Comparison of ENCODE assay signal across 11 cellular contexts in the genomic region with DNA sequence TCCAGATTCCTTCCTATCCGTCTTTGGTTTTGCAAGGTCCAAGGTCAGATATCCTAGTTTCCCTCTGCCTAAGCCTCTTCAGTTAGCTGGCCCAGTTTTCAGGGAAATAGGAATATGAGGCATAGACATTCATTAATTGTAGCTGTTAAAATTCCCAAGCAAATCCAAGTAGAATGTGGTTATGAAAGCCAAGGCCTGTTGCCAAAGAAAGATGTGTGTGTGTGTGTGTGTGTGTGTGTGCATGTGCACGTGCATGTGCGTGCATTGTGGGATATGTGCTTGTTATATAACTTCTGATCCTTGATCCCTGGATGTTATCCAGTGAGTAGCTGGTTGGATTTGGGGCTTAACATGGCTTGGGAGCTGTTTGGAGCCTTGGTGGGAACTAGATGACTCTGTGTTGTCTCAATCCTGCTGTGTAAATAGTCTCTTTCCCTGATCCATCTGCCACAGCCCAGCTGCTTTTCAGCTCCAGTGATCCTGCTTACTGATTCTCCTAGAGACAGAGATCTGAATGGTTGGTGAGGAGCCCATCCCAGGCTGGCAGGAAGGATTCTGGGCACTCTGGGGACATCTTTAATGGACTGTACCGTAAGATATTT.
DNase-seq lines count a peak whose midpoint lies in the region; ATAC-seq and TF ChIP-seq lines count a peak whose summit lies in the region.
"Had no signal": no experiment of that assay in that cellular context is flagged by ENCODE, and none has a peak within 500 bp of the region (broad histone marks: within the 10 kb centered on the region; RNA-seq: fewer than 3 reads in every experiment).

No MANE protein-coding gene starts in this region.

- H2BK120ac ChIP-seq in trophoblast cell (ENCODE audit: insufficient read depth, low read length, poor library complexity): peak overlapping the region; percentile 77

- peaks cover 2% of the 10 kb centered on the region for H3K79me2 ChIP-seq in trophoblast cell (ENCODE audit: control insufficient read depth, insufficient read depth, low read length, poor library complexity)

- no peaks in the 10 kb centered on the region for H3K9me3 ChIP-seq in trophoblast cell (ENCODE audit: insufficient read depth, low read depth, low read length)
- H3K9me3 ChIP-seq: thoracic aorta had no signal

- peaks cover 19% of the 10 kb centered on the region for H3K79me1 ChIP-seq in trophoblast cell (ENCODE audit: low read length)

- H3K4me2 ChIP-seq in trophoblast cell (ENCODE audit: low read length): no peak overlapping the region

- H2BK12ac ChIP-seq in trophoblast cell (ENCODE audit: low read length): peak overlapping the region; percentile 66

- H3K4me3 ChIP-seq in fibroblast of mammary gland (ENCODE audit: control insufficient read depth, low read depth, low read length): no peak overlapping the region
- no peak overlapping the region for H3K4me3 ChIP-seq in trophoblast cell (ENCODE audit: low read depth, low read length)
- H3K4me3 ChIP-seq: thoracic aorta had no signal

- peak overlapping the region; percentile 71 for H3K14ac ChIP-seq in trophoblast cell (ENCODE audit: low read length)

- DNase-seq in DMS153 (lab: John Stamatoyannopoulos, UW) (peak; percentile 68), NCI-H774 (lab: John Stamatoyannopoulos, UW) (peak; percentile 42), fibroblast of mammary gland (ENCODE audit: low read depth) (peak; percentile 82), trophoblast cell (no peak), EL (no peak), HK-2 (ENCODE audit: unreplicated experiment) (no peak)
- DNase-seq in stimulated activated CD4-positive, alpha-beta T cell treated with anti-CD3 and anti-CD28 coated beads, Interleukin-2, amount 100 ng/mL, for 24 hours: no peak
- DNase-seq: activated naive CD4-positive, alpha-beta T cell treated with anti-CD3 and anti-CD28 coated beads, Interleukin-2, amount 50 U/mL, for 16 hours; naive B cell had no signal

- H2BK5ac ChIP-seq in trophoblast cell (ENCODE audit: low read depth, low read length, poor library complexity): peak overlapping the region; percentile 67

- H3K4me1 ChIP-seq in trophoblast cell (ENCODE audit: control insufficient read depth in 1 of 2, insufficient read depth in 2 of 2, low read length in 2 of 2): peaks cover 24 to 39% of the 10 kb centered on the region in 2 experiments

- peak overlapping the region; percentile 78 for H4K8ac ChIP-seq in trophoblast cell (ENCODE audit: low read depth, low read length)

- H3K23ac ChIP-seq in trophoblast cell (ENCODE audit: low read length): no peak overlapping the region

- no peak overlapping the region for H4K12ac ChIP-seq in trophoblast cell (ENCODE audit: low read depth, low read length)

- no CpG with 5 or more reads among the region's 4 CpGs for WGBS in trophoblast cell (ENCODE audit: extremely low coverage, insufficient coverage, insufficient read length)

- peak overlapping the region; percentile 68 for H3K27ac ChIP-seq in trophoblast cell (ENCODE audit: low read depth, low read length)
- H3K27ac ChIP-seq: thoracic aorta had no signal

- H2AFZ ChIP-seq in trophoblast cell (ENCODE audit: insufficient read depth, low read length, poor library complexity): peak overlapping the region; percentile 5

- no peak overlapping the region for H3K18ac ChIP-seq in trophoblast cell (ENCODE audit: low read length)

- H3K9ac ChIP-seq in trophoblast cell (ENCODE audit: low read length): no peak overlapping the region

- no peaks in the 10 kb centered on the region for H3K27me3 ChIP-seq in trophoblast cell (ENCODE audit: insufficient read depth, low read length)

- H3K4ac ChIP-seq in trophoblast cell (ENCODE audit: low read depth, low read length): no peak overlapping the region

- no peak for TF ChIP-seq CTCF in fibroblast of mammary gland (conservative IDR thresholded peaks at IDR 0.05; ENCODE audit: control insufficient read depth, insufficient read depth, low read depth, low read length)

- H3K36me3 ChIP-seq in trophoblast cell (ENCODE audit: control insufficient read depth in 1 of 2, insufficient read depth in 2 of 2, low read length in 2 of 2): no peaks in the 10 kb centered on the region
- H3K36me3 ChIP-seq: thoracic aorta had no signal

- peak overlapping the region; percentile 21 for H2AK5ac ChIP-seq in trophoblast cell (ENCODE audit: low read length)

- ATAC-seq in HG02763 (IDR thresholded peaks at IDR 0.05; ENCODE audit: unreplicated experiment): no peak

- peak overlapping the region; percentile 84 for H4K91ac ChIP-seq in trophoblast cell (ENCODE audit: low read depth, low read length)

Comparison
In these comparisons a context has a peak if more than half of its experiments do, and no peak if none do; other contexts are left out.
1. DNase-seq: peak in DMS153 (single experiment), NCI-H774 (single experiment) and fibroblast of mammary gland (single experiment); none in trophoblast cell (0 of 2), stimulated activated CD4-positive, alpha-beta T cell treated with anti-CD3 and anti-CD28 coated beads, Interleukin-2, amount 100 ng/mL, for 24 hours (0 of 2), EL (single experiment) and HK-2 (single experiment).